ENCODE assay signal across 8 cellular contexts in the genomic region with DNA sequence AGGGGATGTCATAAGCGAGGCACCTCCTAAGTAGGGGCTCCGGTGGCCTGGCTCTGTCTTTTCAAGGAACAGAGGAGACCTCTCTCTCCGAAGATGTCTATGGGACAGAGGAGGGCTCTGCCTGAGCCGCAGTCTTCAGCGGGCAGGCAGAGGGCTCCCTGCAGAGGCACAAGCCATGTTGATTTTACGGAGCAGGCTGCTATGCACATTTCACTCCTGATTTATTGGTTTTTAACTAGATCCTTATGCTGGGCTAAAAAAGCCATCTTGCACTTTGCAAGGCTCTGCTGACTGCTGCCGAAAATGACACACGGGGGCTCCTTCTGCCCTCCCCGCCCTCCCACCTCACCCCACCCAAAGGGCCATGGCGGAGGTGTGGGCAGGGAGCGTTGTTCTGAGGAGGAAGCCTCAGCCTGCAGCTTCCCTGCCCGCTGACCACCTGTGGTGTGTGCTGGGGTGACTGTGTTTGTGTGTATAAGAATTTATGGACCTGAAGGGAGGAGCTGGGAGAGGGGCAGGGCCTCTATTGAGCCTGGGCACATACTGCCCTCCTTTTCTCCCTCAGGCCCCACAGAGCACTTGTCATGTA.
DNase-seq lines count a peak whose midpoint lies in the region; ATAC-seq, FAIRE-seq and TF ChIP-seq lines count a peak whose summit lies in the region.

No MANE protein-coding gene starts in this region.

- TF ChIP-seq CTCF in pancreas (IDR thresholded peaks at IDR 0.05), result no peak

- no peaks in the 10 kb centered on the region for H3K36me3 ChIP-seq in pancreas

- H3K27ac ChIP-seq in pancreas, result no peak overlapping the region

- intact Hi-C loops in cardiac septum (cut with DNase I), result no loop called here
- intact Hi-C loops in pancreas (cut with DNase I), result no loop called here

- peak overlapping the region in 1 of 4 donors; percentile 59 for H3K4me3 ChIP-seq in pancreas

- ATAC-seq in pancreas (peak; percentile 21 to 41 (median 30)), HG03159 (IDR thresholded peaks at IDR 0.05; ENCODE audit: unreplicated experiment) (no peak)

- no peaks in the 10 kb centered on the region for H3K9me3 ChIP-seq in pancreas

- DNase-seq in EH (ENCODE audit: low read depth) (peak; percentile 18), NCI-H2227 treated with DMSO at 0.1 percent for 48 hours (lab: John Stamatoyannopoulos, UW) (peak; percentile 39), cardiac septum (ENCODE audit: low spot score) (peak; percentile 54), pancreas (no peak), amygdala (lab: John Stamatoyannopoulos, UW) (no peak)
- no peak for DNase-seq in central memory CD4-positive, alpha-beta T cell
- no peak for DNase-seq in activated CD4-positive, alpha-beta T cell treated with anti-CD3 and anti-CD28 coated beads, Interleukin-2, amount 50 U/mL, for 48 hours

- H3K27me3 ChIP-seq in pancreas, result no peaks in the 10 kb centered on the region

- FAIRE-seq in pancreas (lab: Jason Lieb, UNC), result no peak

- peaks cover 0 to 5% (median 0%) of the 10 kb centered on the region in 3 donors for H3K4me1 ChIP-seq in pancreas

- WGBS in pancreas, 2 donors, result 47 to 52% methylated on average over 12 of the region's 12 CpGs

Comparison
In these comparisons a context has a peak if more than half of its experiments do, and no peak if none do; other contexts are left out.
1. DNase-seq: peak in EH (single experiment), NCI-H2227 treated with DMSO at 0.1 percent for 48 hours (single experiment) and cardiac septum (single experiment); none in pancreas (0 of 6), central memory CD4-positive, alpha-beta T cell (single experiment), amygdala (0 of 56) and activated CD4-positive, alpha-beta T cell treated with anti-CD3 and anti-CD28 coated beads, Interleukin-2, amount 50 U/mL, for 48 hours (0 of 2).